In genomic region chr14:68730367-68730766, GRCh38 we compare ENCODE assay signal across 17 cellular contexts.
DNase-seq lines count a peak whose midpoint lies in the region; ATAC-seq and TF ChIP-seq lines count a peak whose summit lies in the region.
"Had no signal": no experiment of that assay in that cellular context is flagged by ENCODE, and none has a peak within 500 bp of the region (broad histone marks: within the 10 kb centered on the region; RNA-seq: fewer than 3 reads in every experiment).

No MANE protein-coding gene starts in this region.

- ATAC-seq in stimulated activated naive CD8-positive, alpha-beta T cell treated with anti-CD3 and anti-CD28 coated beads, Interleukin-15, amount 100 ng/mL, for 72 hours, result no peak
- no peak for ATAC-seq in stimulated activated naive CD8-positive, alpha-beta T cell treated with anti-CD3 and anti-CD28 coated beads, Interleukin-15, Interleukin-2, amounts not matched to agents 100 U/mL and 50 U/mL, for 24 hours
- ATAC-seq in heart right ventricle, result peak in 7 of 8 donors; percentile 46 to 84 (median 65)
- ATAC-seq: A549; activated CD4-positive, CD25-positive, alpha-beta regulatory T cell treated with anti-CD3 and anti-CD28 coated beads, Interleukin-2, amount 50 U/mL, for 24 hours; esophagus mucosa had no signal

- intact Hi-C loops in heart right ventricle (cut with DNase I) (loop anchor here in 3 of 10 donors (5.0 kb wide), 3 partner anchors 52 to 62 kb away; partner anchors contain the start of gene ZFP36L1 (in 1 of the 3)), posterior vena cava (cut with DNase I) (no loop called here)

- H3K4me3 Mint-ChIP-seq in stimulated activated naive CD8-positive, alpha-beta T cell treated with anti-CD3 and anti-CD28 coated beads, Interleukin-15, amount 100 ng/mL, for 72 hours, result no peak overlapping the region
- H3K4me3 Mint-ChIP-seq in neural progenitor cell, result peak overlapping the region; percentile 74

- no peaks in the 10 kb centered on the region for H3K27me3 Mint-ChIP-seq in stimulated activated naive CD8-positive, alpha-beta T cell treated with anti-CD3 and anti-CD28 coated beads, Interleukin-15, amount 100 ng/mL, for 72 hours
- peaks cover 11% of the 10 kb centered on the region for H3K27me3 Mint-ChIP-seq in neural progenitor cell (ENCODE audit: insufficient read depth, low read depth)

- WGBS in heart right ventricle, 2 donors, result 31 to 36% methylated on average over 2 of the region's 2 CpGs

- H3K9ac ChIP-seq in neural progenitor cell, result no peak overlapping the region
- H3K9ac ChIP-seq: KMS-11 had no signal

- H4K20me1 ChIP-seq in neural progenitor cell (ENCODE audit: low read depth), result no peaks in the 10 kb centered on the region

- no peaks in the 10 kb centered on the region for H3K9me3 Mint-ChIP-seq in stimulated activated naive CD8-positive, alpha-beta T cell treated with anti-CD3 and anti-CD28 coated beads, Interleukin-15, amount 100 ng/mL, for 72 hours
- H3K9me3 Mint-ChIP-seq in neural progenitor cell, result peaks cover 9% of the 10 kb centered on the region

- no peak overlapping the region for H3K4me2 ChIP-seq in neural progenitor cell
- H3K4me2 ChIP-seq: A549, KMS-11 had no signal

- no peak overlapping the region for H2AFZ ChIP-seq in neural progenitor cell (replicated peaks)

- H3K4me1 Mint-ChIP-seq in stimulated activated naive CD8-positive, alpha-beta T cell treated with anti-CD3 and anti-CD28 coated beads, Interleukin-15, amount 100 ng/mL, for 72 hours, result peaks cover 54% of the 10 kb centered on the region
- peaks cover 68% of the 10 kb centered on the region for H3K4me1 Mint-ChIP-seq in neural progenitor cell

- no peaks in the 10 kb centered on the region for H3K36me3 Mint-ChIP-seq in neural progenitor cell

- no peak for DNase-seq in stimulated activated naive CD8-positive, alpha-beta T cell treated with anti-CD3 and anti-CD28 coated beads, Interleukin-15, amount 100 ng/mL, for 72 hours
- DNase-seq in stimulated activated naive CD8-positive, alpha-beta T cell treated with anti-CD3 and anti-CD28 coated beads, Interleukin-15, Interleukin-2, amounts not matched to agents 100 U/mL and 50 U/mL, for 24 hours, result no peak
- peak in 1 of 2 donors; percentile 58 for DNase-seq in heart right ventricle
- DNase-seq in neural progenitor cell (ENCODE audit: low spot score), result no peak
- no peak for DNase-seq in activated effector memory CD4-positive, alpha-beta T cell treated with Interleukin-2 at 50 U/mL for 16 hours
- DNase-seq in stimulated activated CD4-positive, alpha-beta T cell treated with anti-CD3 and anti-CD28 coated beads, Interleukin-4, amount 100 ng/mL, for 4 hours, result no peak
- no peak for DNase-seq in foreskin melanocyte
- DNase-seq in posterior vena cava (ENCODE audit: low spot score), result no peak
- DNase-seq: activated naive CD4-positive, alpha-beta T cell treated with Interleukin-2 at 50 U/mL for 16 hours; NCI-H1092; NCI-H2081 treated with DMSO at 0.1 percent for 48 hours; NCI-H526 had no signal

- H3K27ac ChIP-seq in heart right ventricle (peak overlapping the region in 9 of 10 donors; percentile 32 to 79 (median 69)), neural progenitor cell (no peak overlapping the region)
- H3K27ac ChIP-seq: KMS-11 had no signal

- H3K4me1 ChIP-seq in heart right ventricle (peaks cover 14 to 74% (median 62%) of the 10 kb centered on the region in 9 donors), neural progenitor cell (peaks cover 33% of the 10 kb centered on the region)

- no peaks in the 10 kb centered on the region for H3K9me3 ChIP-seq in heart right ventricle
- no peaks in the 10 kb centered on the region for H3K9me3 ChIP-seq in neural progenitor cell (ENCODE audit: low read depth)
- H3K9me3 ChIP-seq: A549, SJCRH30 had no signal

- H3K36me3 ChIP-seq in heart right ventricle (no peaks in the 10 kb centered on the region), neural progenitor cell (no peaks in the 10 kb centered on the region)
- H3K36me3 ChIP-seq: SJCRH30 had no signal

- H3K79me2 ChIP-seq in neural progenitor cell (ENCODE audit: low read depth), result no peaks in the 10 kb centered on the region

- peak overlapping the region; percentile 9 to 72 for H3K27ac Mint-ChIP-seq in stimulated activated naive CD8-positive, alpha-beta T cell treated with anti-CD3 and anti-CD28 coated beads, Interleukin-15, amount 100 ng/mL, for 72 hours
- H3K27ac Mint-ChIP-seq in neural progenitor cell, result peak overlapping the region; percentile 99

- H3K4me3 ChIP-seq in heart right ventricle (no peak overlapping the region), neural progenitor cell (no peak overlapping the region)
- H3K4me3 ChIP-seq: A549, SJCRH30 had no signal

- peaks cover 18% of the 10 kb centered on the region for H3F3A ChIP-seq in neural progenitor cell (ENCODE audit: low read depth)

- TF ChIP-seq CTCF in heart right ventricle (IDR thresholded peaks at IDR 0.05) (no peak), neural progenitor cell (IDR thresholded peaks at IDR 0.05) (no peak)

- H3K27me3 ChIP-seq in heart right ventricle (no peaks in the 10 kb centered on the region), neural progenitor cell (no peaks in the 10 kb centered on the region)
- H3K27me3 ChIP-seq: SJCRH30 had no signal

Comparison
In these comparisons a context has a peak if more than half of its experiments do, and no peak if none do; other contexts are left out.
1. ATAC-seq: peak in heart right ventricle (7 of 8); none in stimulated activated naive CD8-positive, alpha-beta T cell treated with anti-CD3 and anti-CD28 coated beads, Interleukin-15, amount 100 ng/mL, for 72 hours (single experiment) and stimulated activated naive CD8-positive, alpha-beta T cell treated with anti-CD3 and anti-CD28 coated beads, Interleukin-15, Interleukin-2, amounts not matched to agents 100 U/mL and 50 U/mL, for 24 hours (single experiment).